ENCODE assay signal across 8 cellular contexts in genomic region chr2:231605607-231606091, GRCh38.
A peak's percentile ranks its signal among the peaks of the same experiment; 100 is the strongest.
DNase-seq lines count a peak whose midpoint lies in the region; ATAC-seq lines count a peak whose summit lies in the region.

No MANE protein-coding gene starts in this region.

- peak; percentile 10 to 48 for DNase-seq in NCI-H526 (lab: John Stamatoyannopoulos, UW)
- no peak for DNase-seq in NCI-H526 treated with DMSO at 0.1 percent for 48 hours (lab: John Stamatoyannopoulos, UW)
- no peak for DNase-seq in adipocyte (ENCODE audit: low read depth)
- DNase-seq in iPS-NIHi11 (ENCODE audit: low spot score) = no peak

- H3K36me3 ChIP-seq in adipocyte (ENCODE audit: control insufficient read depth, insufficient read depth, low read length, severe bottlenecking) (no peaks in the 10 kb centered on the region), stomach smooth muscle (ENCODE audit: control insufficient read depth in 2 of 2, insufficient read depth in 2 of 2, low read length in 2 of 2) (no peaks in the 10 kb centered on the region)

- H3K9me3 ChIP-seq in adipocyte (ENCODE audit: control insufficient read depth, low read length) (no peaks in the 10 kb centered on the region), stomach smooth muscle (ENCODE audit: control insufficient read depth in 2 of 2, low read length in 2 of 2) (no peaks in the 10 kb centered on the region)

- ATAC-seq in GM21717 (IDR thresholded peaks at IDR 0.05; ENCODE audit: unreplicated experiment) = no peak
- ATAC-seq in HG03432 (IDR thresholded peaks at IDR 0.05; ENCODE audit: unreplicated experiment) = no peak

- H3K4me1 ChIP-seq in adipocyte (ENCODE audit: control insufficient read depth, insufficient read depth, low read length) = peaks cover 14% of the 10 kb centered on the region
- H3K4me1 ChIP-seq in stomach smooth muscle (ENCODE audit: control insufficient read depth, insufficient read depth, low read length) = peaks cover 52% of the 10 kb centered on the region

- H3K9ac ChIP-seq in adipocyte (ENCODE audit: low read length) = peak overlapping the region; percentile 93
- peak overlapping the region; percentile 84 to 95 for H3K9ac ChIP-seq in stomach smooth muscle (ENCODE audit: low read length in 2 of 2)

- H3K27ac ChIP-seq in layer of hippocampus (ENCODE audit: low read depth, low read length) (peak overlapping the region; percentile 100), stomach smooth muscle (ENCODE audit: low read length) (peak overlapping the region; percentile 100)

- H3K4me3 ChIP-seq in adipocyte (ENCODE audit: low read length) = no peak overlapping the region
- peak overlapping the region; percentile 60 to 67 for H3K4me3 ChIP-seq in stomach smooth muscle (ENCODE audit: low read length in 2 of 2)

- H3K27me3 ChIP-seq in adipocyte (replicated peaks; ENCODE audit: control insufficient read depth, insufficient read depth, low read length) (no peaks in the 10 kb centered on the region), layer of hippocampus (ENCODE audit: control insufficient read depth, insufficient read depth, low read length) (no peaks in the 10 kb centered on the region), stomach smooth muscle (ENCODE audit: control insufficient read depth in 1 of 2, insufficient read depth in 2 of 2, low read length in 2 of 2) (no peaks in the 10 kb centered on the region)

Comparison
In these comparisons a context has a peak if more than half of its experiments do, and no peak if none do; other contexts are left out.
1. DNase-seq: peak in NCI-H526 (2 of 2); none in NCI-H526 treated with DMSO at 0.1 percent for 48 hours (single experiment), adipocyte (single experiment) and iPS-NIHi11 (single experiment).